ENCODE assay signal across 18 cellular contexts in the genomic region with DNA sequence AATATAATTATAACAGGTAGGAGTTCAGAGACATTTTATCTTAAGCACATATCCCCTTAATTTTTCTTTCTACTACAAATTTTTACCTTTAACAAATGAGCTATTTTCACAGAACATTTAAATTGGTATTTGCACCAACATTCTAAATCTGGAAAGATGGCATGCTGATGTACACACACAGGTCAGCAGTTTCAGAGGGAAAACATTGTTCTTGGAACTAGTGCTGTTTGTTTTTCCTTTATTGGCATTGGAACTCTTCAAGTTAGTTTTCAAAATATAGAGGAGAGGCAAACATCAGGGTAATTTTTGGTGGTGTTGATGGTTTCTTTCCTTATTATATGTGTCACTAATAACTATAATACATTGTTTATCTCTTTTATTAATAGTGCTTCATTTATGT.
DNase-seq lines count a peak whose midpoint lies in the region; ATAC-seq, FAIRE-seq and TF ChIP-seq lines count a peak whose summit lies in the region.
"Had no signal": no experiment of that assay in that cellular context is flagged by ENCODE, and none has a peak within 500 bp of the region (broad histone marks: within the 10 kb centered on the region; RNA-seq: fewer than 3 reads in every experiment).

No MANE protein-coding gene starts in this region.

- FAIRE-seq in GM19239 (lab: Jason Lieb, UNC), result peak; percentile 76
- FAIRE-seq: H54 had no signal

- H3K9me3 ChIP-seq in CD4-positive, CD25-positive, alpha-beta regulatory T cell (ENCODE audit: control insufficient read depth in 2 of 2, low read length in 2 of 2), result no peaks in the 10 kb centered on the region
- H3K9me3 ChIP-seq: BE2C, Peyer's patch, SJCRH30 had no signal

- peak overlapping the region; percentile 78 for H3K4me3 ChIP-seq in CD4-positive, CD25-positive, alpha-beta regulatory T cell (ENCODE audit: low read depth, low read length)
- H3K4me3 ChIP-seq: Peyer's patch, SJCRH30 had no signal

- DNase-seq in CD4-positive, CD25-positive, alpha-beta regulatory T cell, result no peak
- no peak for DNase-seq in GM19239 (ENCODE audit: insufficient read length, low spot score)
- no peak for DNase-seq in natural killer cell
- no peak for DNase-seq in activated T-helper 1 cell treated with anti-CD3 and anti-CD28 coated beads, Interleukin-12 subunit alpha, Interleukin-12 subunit beta, Interleukin-2, Interleukin-4 antibody, amounts not matched to agents 30 ng/mL and 10 ng/mL and 1 ng/mL, durations not matched to agents 14 hours and 24 hours and 36 hours (ENCODE audit: low spot score)
- DNase-seq in DMS53 treated with DMSO at 0.1 percent for 48 hours (lab: John Stamatoyannopoulos, UW; ENCODE audit: unreplicated experiment), result no peak
- DNase-seq in HUDEP-2 (lab: John Stamatoyannopoulos, UW; ENCODE audit: unreplicated experiment in 76 of 76), result no peak
- DNase-seq: BE2C, COR-L47, DMS 273 treated with DMSO at 0.1 percent for 48 hours, KBM-7, NCI-H1694, NCI-H2081 treated with DMSO at 0.1 percent for 48 hours, Peyer's patch, SJCRH30, T-helper 1 cell had no signal

- no peaks in the 10 kb centered on the region for H3K27me3 Mint-ChIP-seq in CD4-positive, CD25-positive, alpha-beta regulatory T cell
- no peaks in the 10 kb centered on the region for H3K27me3 Mint-ChIP-seq in natural killer cell (ENCODE audit: low read depth in 2 of 2)
- no peaks in the 10 kb centered on the region for H3K27me3 Mint-ChIP-seq in activated T-helper 1 cell treated with anti-CD3 and anti-CD28 coated beads, Interleukin-12 subunit alpha, Interleukin-12 subunit beta, Interleukin-2, Interleukin-4 antibody, amounts not matched to agents 30 ng/mL and 10 ng/mL and 1 ng/mL, durations not matched to agents 14 hours and 24 hours and 36 hours (ENCODE audit: insufficient read depth)

- H3K36me3 Mint-ChIP-seq in CD4-positive, CD25-positive, alpha-beta regulatory T cell, result no peaks in the 10 kb centered on the region
- no peaks in the 10 kb centered on the region for H3K36me3 Mint-ChIP-seq in natural killer cell
- H3K36me3 Mint-ChIP-seq in activated T-helper 1 cell treated with anti-CD3 and anti-CD28 coated beads, Interleukin-12 subunit alpha, Interleukin-12 subunit beta, Interleukin-2, Interleukin-4 antibody, amounts not matched to agents 30 ng/mL and 10 ng/mL and 1 ng/mL, durations not matched to agents 14 hours and 24 hours and 36 hours (ENCODE audit: low read depth), result no peaks in the 10 kb centered on the region

- H3K9me3 Mint-ChIP-seq in CD4-positive, CD25-positive, alpha-beta regulatory T cell, result no peaks in the 10 kb centered on the region
- no peaks in the 10 kb centered on the region for H3K9me3 Mint-ChIP-seq in natural killer cell
- H3K9me3 Mint-ChIP-seq in activated T-helper 1 cell treated with anti-CD3 and anti-CD28 coated beads, Interleukin-12 subunit alpha, Interleukin-12 subunit beta, Interleukin-2, Interleukin-4 antibody, amounts not matched to agents 30 ng/mL and 10 ng/mL and 1 ng/mL, durations not matched to agents 14 hours and 24 hours and 36 hours, result no peaks in the 10 kb centered on the region

- intact Hi-C loops in natural killer cell (cut with micrococcal nuclease), result no loop called here
- intact Hi-C loops in activated T-helper 1 cell treated with anti-CD3 and anti-CD28 coated beads, Interleukin-12 subunit alpha, Interleukin-12 subunit beta, Interleukin-2, Interleukin-4 antibody, amounts not matched to agents 30 ng/mL and 10 ng/mL and 1 ng/mL, durations not matched to agents 14 hours and 24 hours and 36 hours (cut with micrococcal nuclease), result no loop called here

- no peak for TF ChIP-seq CTCF in VCaP (conservative IDR thresholded peaks at IDR 0.05)
- no peak for TF ChIP-seq CTCF in natural killer cell (IDR thresholded peaks at IDR 0.05)

- peak overlapping the region in 2 of 3 donors; percentile 94 to 95 for H3K27ac Mint-ChIP-seq in CD4-positive, CD25-positive, alpha-beta regulatory T cell
- H3K27ac Mint-ChIP-seq in natural killer cell, result peak overlapping the region; percentile 91 to 92
- H3K27ac Mint-ChIP-seq in activated T-helper 1 cell treated with anti-CD3 and anti-CD28 coated beads, Interleukin-12 subunit alpha, Interleukin-12 subunit beta, Interleukin-2, Interleukin-4 antibody, amounts not matched to agents 30 ng/mL and 10 ng/mL and 1 ng/mL, durations not matched to agents 14 hours and 24 hours and 36 hours, result no peak overlapping the region

- no peaks in the 10 kb centered on the region for H3K27me3 ChIP-seq in CD4-positive, CD25-positive, alpha-beta regulatory T cell (ENCODE audit: control insufficient read depth, insufficient read depth, low read length)
- H3K27me3 ChIP-seq: BE2C, Peyer's patch, SJCRH30 had no signal

- peak overlapping the region in 2 of 4 donors; percentile 88 to 90 for H3K4me3 Mint-ChIP-seq in CD4-positive, CD25-positive, alpha-beta regulatory T cell
- H3K4me3 Mint-ChIP-seq in natural killer cell, result no peak overlapping the region
- H3K4me3 Mint-ChIP-seq in activated T-helper 1 cell treated with anti-CD3 and anti-CD28 coated beads, Interleukin-12 subunit alpha, Interleukin-12 subunit beta, Interleukin-2, Interleukin-4 antibody, amounts not matched to agents 30 ng/mL and 10 ng/mL and 1 ng/mL, durations not matched to agents 14 hours and 24 hours and 36 hours, result no peak overlapping the region

- ATAC-seq in CD4-positive, CD25-positive, alpha-beta regulatory T cell (ENCODE audit: low read depth in 2 of 2), result no peak
- ATAC-seq in natural killer cell (no peak), GM21825 (IDR thresholded peaks at IDR 0.05; ENCODE audit: unreplicated experiment) (no peak)

- peaks cover 14 to 41% (median 24%) of the 10 kb centered on the region in 4 donors for H3K4me1 Mint-ChIP-seq in CD4-positive, CD25-positive, alpha-beta regulatory T cell
- H3K4me1 Mint-ChIP-seq in natural killer cell, result peaks cover 18% of the 10 kb centered on the region in 2 donors
- H3K4me1 Mint-ChIP-seq in activated T-helper 1 cell treated with anti-CD3 and anti-CD28 coated beads, Interleukin-12 subunit alpha, Interleukin-12 subunit beta, Interleukin-2, Interleukin-4 antibody, amounts not matched to agents 30 ng/mL and 10 ng/mL and 1 ng/mL, durations not matched to agents 14 hours and 24 hours and 36 hours (ENCODE audit: low read depth), result peaks cover 38% of the 10 kb centered on the region

- H3K27ac ChIP-seq in CD4-positive, CD25-positive, alpha-beta regulatory T cell (ENCODE audit: insufficient read depth, low read length, poor library complexity, severe bottlenecking), result peak overlapping the region; percentile 90
- H3K27ac ChIP-seq in VCaP, result peak overlapping the region; percentile 24
- H3K27ac ChIP-seq: Peyer's patch, SJCRH30 had no signal

- no peaks in the 10 kb centered on the region for H3K36me3 ChIP-seq in CD4-positive, CD25-positive, alpha-beta regulatory T cell (ENCODE audit: control insufficient read depth, insufficient read depth, low read length)
- H3K36me3 ChIP-seq: BE2C, Peyer's patch, SJCRH30 had no signal

- H3K4me1 ChIP-seq in CD4-positive, CD25-positive, alpha-beta regulatory T cell (ENCODE audit: control insufficient read depth, insufficient read depth, low read length, poor library complexity, severe bottlenecking), result peaks cover 23% of the 10 kb centered on the region
- H3K4me1 ChIP-seq: BE2C, Peyer's patch, SJCRH30 had no signal
